26 cellular contexts compared by ENCODE assay signal in genomic region chr11:47276923-47277322, GRCh38.
"Had no signal": no experiment of that assay in that cellular context is flagged by ENCODE, and none has a peak within 500 bp of the region (broad histone marks: within the 10 kb centered on the region; RNA-seq: fewer than 3 reads in every experiment).

No MANE protein-coding gene starts in this region.

- H3K9me3 Mint-ChIP-seq: activated CD4-positive, alpha-beta memory T cell treated with anti-CD3 and anti-CD28 coated beads for 36 hours; activated CD4-positive, alpha-beta T cell treated with anti-CD3 and anti-CD28 coated beads, Interleukin-2, amount 10 ng/mL, durations not matched to agents 7 days and 5 days; activated naive CD4-positive, alpha-beta T cell treated with anti-CD3 and anti-CD28 coated beads, Interleukin-2, amount 10 ng/mL, durations not matched to agents 7 days and 5 days; activated naive CD8-positive, alpha-beta T cell treated with anti-CD3 and anti-CD28 coated beads for 36 hours; activated T-cell treated with anti-CD3 and anti-CD28 coated beads, Interleukin-2, amount 50 U/mL, for 72 hours; activated T-helper 2 cell treated with anti-CD3 and anti-CD28 coated beads, Interferon-gamma antibody, Interleukin-2, Interleukin-4, amounts not matched to agents 10 μg/mL and 5 μg/mL and 100 μg/mL, durations not matched to agents 14 hours and 24 hours and 36 hours; IgD-negative memory B cell had no signal

- H2AFZ ChIP-seq: PC-9 had no signal

- H3K9me3 ChIP-seq: breast epithelium, MG63 had no signal

- H3K4me1 ChIP-seq: breast epithelium had no signal

- H3K27ac Mint-ChIP-seq: activated CD4-positive, alpha-beta memory T cell treated with anti-CD3 and anti-CD28 coated beads for 36 hours; activated CD4-positive, alpha-beta T cell treated with anti-CD3 and anti-CD28 coated beads, Interleukin-2, amount 10 ng/mL, durations not matched to agents 7 days and 5 days; activated naive CD4-positive, alpha-beta T cell treated with anti-CD3 and anti-CD28 coated beads, Interleukin-2, amount 10 ng/mL, durations not matched to agents 7 days and 5 days; activated naive CD8-positive, alpha-beta T cell treated with anti-CD3 and anti-CD28 coated beads for 36 hours; activated T-cell treated with anti-CD3 and anti-CD28 coated beads, Interleukin-2, amount 50 U/mL, for 72 hours; activated T-helper 2 cell treated with anti-CD3 and anti-CD28 coated beads, Interferon-gamma antibody, Interleukin-2, Interleukin-4, amounts not matched to agents 10 μg/mL and 5 μg/mL and 100 μg/mL, durations not matched to agents 14 hours and 24 hours and 36 hours; IgD-negative memory B cell; T-helper 17 cell had no signal

- H3K27ac ChIP-seq: breast epithelium, VCaP had no signal

- ATAC-seq: activated T-cell treated with anti-CD3 and anti-CD28 coated beads, Interleukin-2, amount 50 U/mL, for 72 hours; T-helper 17 cell had no signal

- H3K4me3 Mint-ChIP-seq: activated CD4-positive, alpha-beta memory T cell treated with anti-CD3 and anti-CD28 coated beads for 36 hours; activated CD4-positive, alpha-beta T cell treated with anti-CD3 and anti-CD28 coated beads, Interleukin-2, amount 10 ng/mL, durations not matched to agents 7 days and 5 days; activated naive CD4-positive, alpha-beta T cell treated with anti-CD3 and anti-CD28 coated beads, Interleukin-2, amount 10 ng/mL, durations not matched to agents 7 days and 5 days; activated naive CD8-positive, alpha-beta T cell treated with anti-CD3 and anti-CD28 coated beads for 36 hours; activated T-cell treated with anti-CD3 and anti-CD28 coated beads, Interleukin-2, amount 50 U/mL, for 72 hours; IgD-negative memory B cell; T-helper 17 cell had no signal

- H3K4me2 ChIP-seq: PC-9 had no signal

- H3K27me3 Mint-ChIP-seq: activated CD4-positive, alpha-beta memory T cell treated with anti-CD3 and anti-CD28 coated beads for 36 hours; activated CD4-positive, alpha-beta T cell treated with anti-CD3 and anti-CD28 coated beads, Interleukin-2, amount 10 ng/mL, durations not matched to agents 7 days and 5 days; activated naive CD4-positive, alpha-beta T cell treated with anti-CD3 and anti-CD28 coated beads, Interleukin-2, amount 10 ng/mL, durations not matched to agents 7 days and 5 days; activated naive CD8-positive, alpha-beta T cell treated with anti-CD3 and anti-CD28 coated beads for 36 hours; IgD-negative memory B cell; T-helper 17 cell had no signal

- DNase-seq: activated CD4-positive, alpha-beta memory T cell treated with anti-CD3 and anti-CD28 coated beads for 36 hours; activated CD4-positive, alpha-beta T cell treated with anti-CD3 and anti-CD28 coated beads, Interleukin-2, amount 10 ng/mL, durations not matched to agents 7 days and 5 days; activated CD4-positive, CD25-positive, alpha-beta regulatory T cell; activated gamma-delta T cell treated with Interleukin-2 at 50 U/mL for 16 hours; activated naive CD4-positive, alpha-beta T cell treated with anti-CD3 and anti-CD28 coated beads, Interleukin-2, amount 10 ng/mL, durations not matched to agents 7 days and 5 days; activated naive CD8-positive, alpha-beta T cell treated with anti-CD3 and anti-CD28 coated beads for 36 hours; activated T-cell treated with anti-CD3 and anti-CD28 coated beads, Interleukin-2, amount 50 U/mL, for 72 hours; anterior cingulate cortex; caudate nucleus; MG63; NCI-H1092; NCI-H1417; NCI-H1930; NCI-H2171; NCI-H345; NCI-H510A; NCI-H526 treated with DMSO at 0.1 percent for 48 hours; NCI-H82; SHP77 treated with DMSO at 0.1 percent for 48 hours; T-helper 17 cell; T-helper 9 cell had no signal

- H3K27me3 ChIP-seq: breast epithelium, MG63 had no signal

- H3K4me3 ChIP-seq: breast epithelium, MG63, PC-9 had no signal
